12 cellular contexts compared by ENCODE assay signal in genomic region chr3:29758108-29759020, GRCh38.
DNase-seq lines count a peak whose midpoint lies in the region; TF ChIP-seq lines count a peak whose summit lies in the region.
"Had no signal": no experiment of that assay in that cellular context is flagged by ENCODE, and none has a peak within 500 bp of the region (broad histone marks: within the 10 kb centered on the region; RNA-seq: fewer than 3 reads in every experiment).

No MANE protein-coding gene starts in this region.

- peak overlapping the region; percentile 49 for H3K27ac ChIP-seq in AG04450 (ENCODE audit: low read depth, low read length)
- H3K27ac ChIP-seq in Peyer's patch: peak overlapping the region; percentile 1 to 63 (median 50)
- peak overlapping the region; percentile 77 for H3K27ac ChIP-seq in fibroblast of lung (ENCODE audit: insufficient read depth, low read length)
- no peak overlapping the region for H3K27ac ChIP-seq in endodermal cell (ENCODE audit: low read depth, low read length)

- no peaks in the 10 kb centered on the region for H3K36me3 ChIP-seq in Peyer's patch
- H3K36me3 ChIP-seq in fibroblast of lung (ENCODE audit: control insufficient read depth, insufficient read depth, low read length): no peaks in the 10 kb centered on the region
- no peaks in the 10 kb centered on the region for H3K36me3 ChIP-seq in endodermal cell (ENCODE audit: control insufficient read depth, insufficient read depth, low read length)
- H3K36me3 ChIP-seq: BLaER1 treated with 17β-estradiol and CSF1 and Interleukin-3, amounts not matched to agents 10 nM and 100 nM had no signal

- H3K27me3 Mint-ChIP-seq in neural crest cell (ENCODE audit: low read depth): peaks cover 3% of the 10 kb centered on the region
- H3K27me3 Mint-ChIP-seq in endodermal cell (ENCODE audit: insufficient read depth): no peaks in the 10 kb centered on the region

- CTCF ChIA-PET in AG04450 (lab: Charles Lee): interaction anchor here (0.5 kb wide), 1 partner anchor 904 kb away, joined by 4 read pairs; no protein-coding TSS in a partner anchor

- H3K4me3 ChIP-seq in AG04450 (ENCODE audit: low read depth, low read length): no peak overlapping the region
- no peak overlapping the region for H3K4me3 ChIP-seq in Peyer's patch
- H3K4me3 ChIP-seq in fibroblast of lung (replicated peaks in 1 of 4; ENCODE audit: control extremely low read depth in 1 of 4, insufficient read depth in 1 of 4, low read depth in 3 of 4, low read length in 4 of 4): no peak overlapping the region
- H3K4me3 ChIP-seq in endodermal cell (ENCODE audit: low read length): no peak overlapping the region
- H3K4me3 ChIP-seq: BLaER1 treated with 17β-estradiol and CSF1 and Interleukin-3, amounts not matched to agents 10 nM and 100 nM had no signal

- 96% methylated on average over 2 to 4 of the region's 4 CpGs for WGBS in endodermal cell (ENCODE audit: insufficient coverage in 1 of 2, insufficient read length in 1 of 2), 2 experiments

- H3K27ac Mint-ChIP-seq in neural crest cell (ENCODE audit: unreplicated experiment) (peak overlapping the region; percentile 40), endodermal cell (no peak overlapping the region)

- H3K4me3 Mint-ChIP-seq in neural crest cell: no peak overlapping the region
- no peak overlapping the region for H3K4me3 Mint-ChIP-seq in endodermal cell

- H3K4me1 Mint-ChIP-seq in neural crest cell (peaks cover 60% of the 10 kb centered on the region), endodermal cell (no peaks in the 10 kb centered on the region)

- H3K9me3 Mint-ChIP-seq in neural crest cell (no peaks in the 10 kb centered on the region), endodermal cell (no peaks in the 10 kb centered on the region)

- H3K9ac ChIP-seq in fibroblast of lung (ENCODE audit: insufficient read depth, low read length) (no peak overlapping the region), endodermal cell (ENCODE audit: extremely low read depth, low read length, poor library complexity, severe bottlenecking) (no peak overlapping the region)
- H3K9ac ChIP-seq: BLaER1 treated with 17β-estradiol and CSF1 and Interleukin-3, amounts not matched to agents 10 nM and 100 nM had no signal

- DNase-seq in AG04450 (ENCODE audit: low read depth, low spot score) (peak; percentile 50), Peyer's patch (no peak), fibroblast of lung (ENCODE audit: low read depth in 2 of 2) (peak; percentile 90 to 97), neural crest cell (ENCODE audit: low read depth, low spot score) (no peak), OCI-M1 (lab: John Stamatoyannopoulos, UW) (no peak), activated T-cell treated with anti-CD3 and anti-CD28 coated beads for 4 hours (no peak), endodermal cell (no peak)
- DNase-seq in NK-92 treated with Interleukin-12 subunit alpha and Interleukin-12 subunit beta, amount 100 ng/mL, for 24 hours (lab: John Stamatoyannopoulos, UW): no peak
- DNase-seq: activated CD4-positive, alpha-beta T cell treated with anti-CD3 and anti-CD28 coated beads for 1 hour; amniotic stem cell; NCI-H2227 treated with DMSO at 0.1 percent for 48 hours had no signal

- H3K4me1 ChIP-seq in Peyer's patch (no peaks in the 10 kb centered on the region), fibroblast of lung (ENCODE audit: control insufficient read depth, extremely low read depth, insufficient read depth, low read length) (peaks cover 15% of the 10 kb centered on the region), endodermal cell (ENCODE audit: control insufficient read depth, insufficient read depth, low read length) (no peaks in the 10 kb centered on the region)

- H4K20me1 ChIP-seq in fibroblast of lung (ENCODE audit: control insufficient read depth, extremely low read depth, insufficient read depth, low read length): no peaks in the 10 kb centered on the region
- H4K20me1 ChIP-seq: BLaER1 treated with 17β-estradiol and CSF1 and Interleukin-3, amounts not matched to agents 10 nM and 100 nM had no signal

- peak overlapping the region; percentile 6 for H3K4me2 ChIP-seq in fibroblast of lung (ENCODE audit: extremely low read depth, insufficient read depth, low read length)

- H3K36me3 Mint-ChIP-seq in neural crest cell (ENCODE audit: low read depth) (no peaks in the 10 kb centered on the region), endodermal cell (ENCODE audit: low read depth) (no peaks in the 10 kb centered on the region)

- H3K27me3 ChIP-seq in AG04450 (ENCODE audit: control insufficient read depth, insufficient read depth, low read length) (no peaks in the 10 kb centered on the region), Peyer's patch (no peaks in the 10 kb centered on the region), fibroblast of lung (ENCODE audit: control insufficient read depth, insufficient read depth, low read length) (no peaks in the 10 kb centered on the region), endodermal cell (ENCODE audit: control insufficient read depth, insufficient read depth, low read length, poor library complexity, severe bottlenecking) (no peaks in the 10 kb centered on the region)
- H3K27me3 ChIP-seq: BLaER1 treated with 17β-estradiol and CSF1 and Interleukin-3, amounts not matched to agents 10 nM and 100 nM had no signal

- TF ChIP-seq CTCF in AG04450 (IDR thresholded peaks at IDR 0.05; ENCODE audit: low read depth, low read length): no peak
- TF ChIP-seq CTCF in Peyer's patch (IDR thresholded peaks at IDR 0.05): no peak
- TF ChIP-seq CTCF in fibroblast of lung (conservative IDR thresholded peaks at IDR 0.05 in 1 of 2, IDR thresholded peaks at IDR 0.05 in 1 of 2; ENCODE audit: low read depth in 1 of 2, low read length in 2 of 2): no peak
- no peak for TF ChIP-seq CTCF in neural crest cell (conservative IDR thresholded peaks at IDR 0.05)
- TF ChIP-seq CTCF in endodermal cell (conservative IDR thresholded peaks at IDR 0.05): no peak

- no peak overlapping the region for H2AFZ ChIP-seq in fibroblast of lung (ENCODE audit: low read length)

- no peak for TF ChIP-seq POLR2A in Peyer's patch (IDR thresholded peaks at IDR 0.05)

- H3K9me3 ChIP-seq in AG04450 (ENCODE audit: control insufficient read depth, insufficient read depth, low read length) (no peaks in the 10 kb centered on the region), Peyer's patch (no peaks in the 10 kb centered on the region), fibroblast of lung (ENCODE audit: control insufficient read depth, insufficient read depth, low read depth, low read length) (no peaks in the 10 kb centered on the region), endodermal cell (ENCODE audit: control insufficient read depth, low read length) (no peaks in the 10 kb centered on the region)
- H3K9me3 ChIP-seq: BLaER1 treated with 17β-estradiol and CSF1 and Interleukin-3, amounts not matched to agents 10 nM and 100 nM had no signal

- H3K79me2 ChIP-seq in fibroblast of lung (ENCODE audit: control insufficient read depth, insufficient read depth, low read length): no peaks in the 10 kb centered on the region

- POLR2A ChIA-PET in AG04450 (lab: Yijun Ruan, JAX): no interaction called here

Comparison
In these comparisons a context has a peak if more than half of its experiments do, and no peak if none do; other contexts are left out.
1. DNase-seq: peak in AG04450 (single experiment) and fibroblast of lung (2 of 2); none in Peyer's patch (0 of 3), neural crest cell (single experiment), OCI-M1 (single experiment), activated T-cell treated with anti-CD3 and anti-CD28 coated beads for 4 hours (single experiment), endodermal cell (single experiment) and NK-92 treated with Interleukin-12 subunit alpha and Interleukin-12 subunit beta, amount 100 ng/mL, for 24 hours (single experiment).